Comparison of ENCODE assay signal across 22 cellular contexts in genomic region chr12:91574391-91574790, GRCh38.
A peak's percentile ranks its signal among the peaks of the same experiment; 100 is the strongest.
DNase-seq lines count a peak whose midpoint lies in the region; TF ChIP-seq lines count a peak whose summit lies in the region.
"Had no signal": no experiment of that assay in that cellular context is flagged by ENCODE, and none has a peak within 500 bp of the region (broad histone marks: within the 10 kb centered on the region; RNA-seq: fewer than 3 reads in every experiment).

No MANE protein-coding gene starts in this region.

- intact Hi-C loops in CD14-positive monocyte (cut with micrococcal nuclease), result no loop called here

- H2AFZ ChIP-seq in neural cell (ENCODE audit: low read depth, low read length), result no peak overlapping the region

- H3K79me2 ChIP-seq in neural cell (replicated peaks; ENCODE audit: insufficient read depth, low read length), result no peaks in the 10 kb centered on the region

- H3K4me3 Mint-ChIP-seq in brain, result peak overlapping the region; percentile 9 to 62 (median 21)
- H3K4me3 Mint-ChIP-seq in type B pancreatic cell, result peak overlapping the region; percentile 1
- no peak overlapping the region for H3K4me3 Mint-ChIP-seq in CD14-positive monocyte
- H3K4me3 Mint-ChIP-seq: activated CD8-positive, alpha-beta T cell treated with anti-CD3 and anti-CD28 coated beads for 36 hours; activated T-helper 1 cell treated with anti-CD3 and anti-CD28 coated beads, Interleukin-12 subunit alpha, Interleukin-12 subunit beta, Interleukin-2, Interleukin-4 antibody, amounts not matched to agents 30 ng/mL and 10 ng/mL and 1 ng/mL, durations not matched to agents 14 hours and 24 hours and 36 hours; dendritic cell treated with granulocyte-macrophage colony-stimulating factor and Interleukin-4, amounts not matched to agents 40 ng/mL and 50 ng/mL, for 4 days; T-cell had no signal

- no peaks in the 10 kb centered on the region for H3K36me3 ChIP-seq in neural cell (ENCODE audit: insufficient read depth, low read length)
- H3K36me3 ChIP-seq: adrenal gland, thoracic aorta had no signal

- TF ChIP-seq RAD21 in neural cell (conservative IDR thresholded peaks at IDR 0.05), result no peak

- peaks cover 6% of the 10 kb centered on the region for H3K27me3 Mint-ChIP-seq in brain
- no peaks in the 10 kb centered on the region for H3K27me3 Mint-ChIP-seq in type B pancreatic cell
- peaks cover 0 to 4% (median 4%) of the 10 kb centered on the region in 3 donors for H3K27me3 Mint-ChIP-seq in CD14-positive monocyte (ENCODE audit: low read depth in 3 of 3)
- H3K27me3 Mint-ChIP-seq: activated CD8-positive, alpha-beta T cell treated with anti-CD3 and anti-CD28 coated beads for 36 hours had no signal

- TF ChIP-seq CTCF in brain (conservative IDR thresholded peaks at IDR 0.05) (no peak), neural cell (IDR thresholded peaks at IDR 0.05; ENCODE audit: poor library complexity, severe bottlenecking) (no peak), type B pancreatic cell (conservative IDR thresholded peaks at IDR 0.05) (no peak), CD14-positive monocyte (IDR thresholded peaks at IDR 0.05) (no peak)

- H3K4me2 ChIP-seq in neural cell (ENCODE audit: low read length), result no peak overlapping the region

- H3K9me2 ChIP-seq in neural cell (ENCODE audit: insufficient read depth, low read length), result no peaks in the 10 kb centered on the region

- TF ChIP-seq EP300 in neural cell (conservative IDR thresholded peaks at IDR 0.05; ENCODE audit: poor library complexity, severe bottlenecking), result no peak

- no peak overlapping the region for H3K4me3 ChIP-seq in neural cell (ENCODE audit: low read length)
- H3K4me3 ChIP-seq: adrenal gland, thoracic aorta had no signal

- no peak overlapping the region for H3K9ac ChIP-seq in neural cell (ENCODE audit: low read length)

- H3F3A ChIP-seq in neural cell (ENCODE audit: insufficient read depth, low read length, poor library complexity, severe bottlenecking), result no peaks in the 10 kb centered on the region

- DNase-seq in NCI-H748 (lab: John Stamatoyannopoulos, UW; ENCODE audit: unreplicated experiment), result peak; percentile 13
- DNase-seq in NCI-H748 treated with DMSO at 0.1 percent for 48 hours (lab: John Stamatoyannopoulos, UW), result no peak
- no peak for DNase-seq in type B pancreatic cell (ENCODE audit: extremely low spot score, unreplicated experiment)
- no peak for DNase-seq in CD14-positive monocyte (ENCODE audit: low spot score)
- DNase-seq in NCI-H82 treated with DMSO at 0.1 percent for 48 hours (lab: John Stamatoyannopoulos, UW; ENCODE audit: unreplicated experiment), result no peak
- no peak for DNase-seq in SIG-M5 (lab: John Stamatoyannopoulos, UW)
- DNase-seq: 8988T; activated CD8-positive, alpha-beta T cell treated with anti-CD3 and anti-CD28 coated beads for 36 hours; adrenal gland; erythroblast; left colon; NCI-H2029 treated with DMSO at 0.1 percent for 48 hours; retina; stimulated activated CD4-positive, alpha-beta T cell treated with anti-CD3 and anti-CD28 coated beads, Interleukin-4, amount 100 ng/mL, for 24 hours; T-cell had no signal

- H4K20me1 ChIP-seq in neural cell (ENCODE audit: insufficient read depth), result no peaks in the 10 kb centered on the region

- H3K27ac Mint-ChIP-seq in brain, result peak overlapping the region; percentile 0 to 50 (median 7)
- no peak overlapping the region for H3K27ac Mint-ChIP-seq in type B pancreatic cell
- no peak overlapping the region for H3K27ac Mint-ChIP-seq in CD14-positive monocyte
- H3K27ac Mint-ChIP-seq: activated CD8-positive, alpha-beta T cell treated with anti-CD3 and anti-CD28 coated beads for 36 hours; activated T-helper 1 cell treated with anti-CD3 and anti-CD28 coated beads, Interleukin-12 subunit alpha, Interleukin-12 subunit beta, Interleukin-2, Interleukin-4 antibody, amounts not matched to agents 30 ng/mL and 10 ng/mL and 1 ng/mL, durations not matched to agents 14 hours and 24 hours and 36 hours; dendritic cell treated with granulocyte-macrophage colony-stimulating factor and Interleukin-4, amounts not matched to agents 40 ng/mL and 50 ng/mL, for 4 days; T-cell had no signal

- H3K27ac ChIP-seq in neural cell (ENCODE audit: low read length), result peak overlapping the region; percentile 13
- H3K27ac ChIP-seq: C4-2B, thoracic aorta, VCaP had no signal

- H3K9me3 Mint-ChIP-seq in brain (peaks cover 0 to under 1% (median 0%) of the 10 kb centered on the region in 5 experiments), type B pancreatic cell (no peaks in the 10 kb centered on the region), CD14-positive monocyte (peaks cover 0 to 2% (median 0%) of the 10 kb centered on the region in 7 donors)
- H3K9me3 Mint-ChIP-seq: activated CD8-positive, alpha-beta T cell treated with anti-CD3 and anti-CD28 coated beads for 36 hours; activated T-helper 1 cell treated with anti-CD3 and anti-CD28 coated beads, Interleukin-12 subunit alpha, Interleukin-12 subunit beta, Interleukin-2, Interleukin-4 antibody, amounts not matched to agents 30 ng/mL and 10 ng/mL and 1 ng/mL, durations not matched to agents 14 hours and 24 hours and 36 hours; dendritic cell treated with granulocyte-macrophage colony-stimulating factor and Interleukin-4, amounts not matched to agents 40 ng/mL and 50 ng/mL, for 4 days; T-cell had no signal

- no peaks in the 10 kb centered on the region for H3K9me3 ChIP-seq in neural cell (ENCODE audit: low read length)
- H3K9me3 ChIP-seq: adrenal gland, thoracic aorta had no signal

- H3K4me1 Mint-ChIP-seq in brain (peaks cover 46% of the 10 kb centered on the region), type B pancreatic cell (ENCODE audit: unreplicated experiment) (peaks cover 33% of the 10 kb centered on the region), CD14-positive monocyte (peaks cover 3% of the 10 kb centered on the region)

- H3K27me3 ChIP-seq in neural cell (ENCODE audit: insufficient read depth, low read depth, low read length), result no peaks in the 10 kb centered on the region
- H3K27me3 ChIP-seq: adrenal gland had no signal

- H3K36me3 Mint-ChIP-seq in brain (no peaks in the 10 kb centered on the region), type B pancreatic cell (no peaks in the 10 kb centered on the region), CD14-positive monocyte (no peaks in the 10 kb centered on the region)
- H3K36me3 Mint-ChIP-seq: T-cell had no signal

TF ChIP-seq in neural cell, 6 proteins besides CTCF, POLR2A, EP300 and RAD21:
- TF ChIP-seq POLR2AphosphoS5 (IDR thresholded peaks at IDR 0.05) (no peak), TAF1 (IDR thresholded peaks at IDR 0.05; ENCODE audit: low read depth) (no peak), MXI1 (conservative IDR thresholded peaks at IDR 0.05; ENCODE audit: poor library complexity, severe bottlenecking) (no peak), EZH2 (IDR thresholded peaks at IDR 0.05; ENCODE audit: borderline replicate concordance, insufficient read depth, low read length, poor library complexity, severe bottlenecking) (no peak), SMC3 (conservative IDR thresholded peaks at IDR 0.05; ENCODE audit: poor library complexity) (no peak), REST (IDR thresholded peaks at IDR 0.05; ENCODE audit: borderline replicate concordance) (no peak)

Comparison
In these comparisons a context has a peak if more than half of its experiments do, and no peak if none do; other contexts are left out.
1. H3K27ac Mint-ChIP-seq: peak in brain (5 of 5); none in type B pancreatic cell (single experiment) and CD14-positive monocyte (0 of 7).
2. H3K4me3 Mint-ChIP-seq: peak in brain (5 of 5) and type B pancreatic cell (single experiment); none in CD14-positive monocyte (0 of 2).